In the genomic region with DNA sequence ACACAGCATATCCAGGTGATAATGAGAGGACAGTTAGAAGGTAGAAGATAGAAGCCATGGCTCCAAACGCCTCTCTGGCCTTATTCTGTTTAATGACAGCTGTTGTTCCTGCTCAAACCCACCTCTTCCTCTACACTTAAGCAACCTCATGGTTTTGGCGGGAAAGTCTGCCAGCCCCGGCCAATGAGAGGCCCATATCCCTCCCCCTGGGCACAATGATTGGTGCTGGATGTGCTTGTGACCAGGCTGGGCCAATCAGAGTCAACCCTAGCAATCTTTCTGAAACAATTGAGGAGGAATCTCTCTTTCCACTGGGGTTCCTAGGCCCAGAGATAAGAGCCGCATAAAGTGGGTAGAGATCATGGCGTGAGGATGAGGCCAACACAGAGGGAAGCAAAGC, we compare ENCODE assay signal across 1 cellular context.
TF ChIP-seq lines count a peak whose summit lies in the region.

No MANE protein-coding gene starts in this region.

TF ChIP-seq in HepG2, 621 proteins besides CTCF, POLR2A, EP300 and RAD21:
- TF ChIP-seq NFYB (CRISPR knock-in tag; IDR thresholded peaks at IDR 0.05) (peak; percentile 74), ZFP41 (CRISPR knock-in tag; IDR thresholded peaks at IDR 0.05; ENCODE audit: borderline replicate concordance) (no peak), SP2 (CRISPR knock-in tag; IDR thresholded peaks at IDR 0.05) (peak; percentile 37; the same call in 1 of the 2 replicates), NFYC (CRISPR knock-in tag; IDR thresholded peaks at IDR 0.05) (peak; percentile 67), ZNF331 (CRISPR knock-in tag; IDR thresholded peaks at IDR 0.05) (no peak)
- TF ChIP-seq, protein P1, sequence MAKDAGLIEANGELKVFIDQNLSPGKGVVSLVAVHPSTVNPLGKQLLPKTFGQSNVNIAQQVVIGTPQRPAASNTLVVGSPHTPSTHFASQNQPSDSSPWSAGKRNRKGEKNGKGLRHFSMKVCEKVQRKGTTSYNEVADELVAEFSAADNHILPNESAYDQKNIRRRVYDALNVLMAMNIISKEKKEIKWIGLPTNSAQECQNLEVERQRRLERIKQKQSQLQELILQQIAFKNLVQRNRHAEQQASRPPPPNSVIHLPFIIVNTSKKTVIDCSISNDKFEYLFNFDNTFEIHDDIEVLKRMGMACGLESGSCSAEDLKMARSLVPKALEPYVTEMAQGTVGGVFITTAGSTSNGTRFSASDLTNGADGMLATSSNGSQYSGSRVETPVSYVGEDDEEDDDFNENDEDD (CRISPR knock-in tag; IDR thresholded peaks at IDR 0.05; ENCODE audit: borderline replicate concordance): peak; percentile 26; the same call in 1 of the 2 replicates
